Comparison of ENCODE assay signal across 1 cellular context in the genomic region with DNA sequence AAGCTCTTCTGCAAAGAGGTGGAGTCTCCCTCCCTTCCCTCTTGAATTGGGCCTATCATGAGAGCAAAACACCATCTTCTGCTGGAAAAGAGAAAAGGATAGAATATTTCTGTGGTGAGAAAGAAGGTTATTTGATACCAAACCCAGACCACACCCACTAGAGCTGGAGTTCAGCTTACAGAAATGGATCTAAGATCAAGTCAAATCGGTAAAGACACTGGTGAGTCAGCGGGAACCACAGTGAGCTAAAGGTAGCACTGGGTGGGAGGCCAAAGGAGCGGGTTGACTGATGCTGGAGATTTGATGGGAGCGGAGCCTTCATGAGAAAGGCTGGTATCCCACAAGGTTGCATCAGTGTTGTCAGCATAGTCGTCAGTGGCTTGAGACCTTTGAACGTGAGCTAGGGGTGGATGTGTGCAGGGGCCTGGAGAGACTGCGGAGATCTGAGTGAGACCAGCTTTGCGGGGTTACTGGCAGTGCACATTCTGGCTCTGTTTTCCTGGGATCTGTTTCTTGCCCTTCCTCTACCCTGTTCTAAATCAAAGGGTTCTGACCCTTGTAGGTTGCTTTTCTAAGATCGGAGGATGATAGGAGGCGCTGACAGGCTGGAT.
TF ChIP-seq lines count a peak whose summit lies in the region.

No MANE protein-coding gene starts in this region.

TF ChIP-seq in H1, 55 proteins besides CTCF, POLR2A, EP300 and RAD21:
- no peak for TF ChIP-seq SIX5 (IDR thresholded peaks at IDR 0.05; ENCODE audit: low read depth, low read length)
